ENCODE assay signal across 9 cellular contexts in the genomic region with DNA sequence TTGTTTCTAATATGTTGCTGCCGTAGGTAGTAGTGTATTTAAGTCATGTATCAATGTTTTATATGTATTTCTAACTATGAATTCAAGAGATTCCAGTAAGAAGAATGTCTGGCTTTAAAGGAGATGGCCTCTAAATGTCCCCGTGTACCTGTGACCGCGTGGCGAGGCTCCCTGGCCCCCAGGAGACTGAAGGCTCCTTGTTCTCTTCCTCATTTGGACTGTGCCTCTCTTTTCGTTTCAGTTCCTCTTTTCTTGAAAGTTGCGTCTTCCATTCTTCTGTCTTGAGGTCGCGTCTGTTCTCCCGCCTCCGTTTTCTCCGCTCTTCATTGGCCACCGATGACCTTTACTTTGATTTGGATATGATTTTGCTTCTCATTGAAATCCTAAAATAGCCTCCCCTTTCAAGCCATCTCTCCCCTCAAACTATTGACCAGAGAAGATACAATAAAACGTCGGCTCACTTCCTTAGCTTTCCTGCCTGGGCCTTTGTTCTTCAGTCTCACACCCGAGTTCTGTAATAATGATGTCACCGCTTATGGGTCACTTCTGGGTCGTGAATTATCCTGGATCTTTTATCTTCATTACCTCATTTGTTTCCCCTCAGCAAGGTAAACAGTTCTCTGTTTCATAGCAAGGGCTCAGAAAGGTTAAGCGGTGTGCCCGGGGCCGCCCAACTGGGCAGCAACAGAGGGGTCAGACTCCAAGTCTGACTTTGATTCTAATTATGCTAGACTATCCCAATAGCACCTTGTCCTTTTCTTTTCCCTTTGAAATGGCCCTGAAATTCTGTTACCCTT. TPM values are rescaled to one million over a fixed set of nuclear protein-coding genes. Genes with fewer than 3 reads are reported as not detected.
A peak's percentile ranks its signal among the peaks of the same experiment; 100 is the strongest.
DNase-seq lines count a peak whose midpoint lies in the region; ATAC-seq and TF ChIP-seq lines count a peak whose summit lies in the region.
"Had no signal": no experiment of that assay in that cellular context is flagged by ENCODE, and none has a peak within 500 bp of the region (broad histone marks: within the 10 kb centered on the region; RNA-seq: fewer than 3 reads in every experiment).

No MANE protein-coding gene starts in this region.

- BruUV-seq in A673 (replicated peaks; lab: Mats Ljungman, UMichigan) = no TSS peak

- POLR2A ChIA-PET in activated naive CD8-positive, alpha-beta T cell treated with anti-CD3 and anti-CD28 coated beads, Interleukin-2, amount 10 ng/mL, durations not matched to agents 7 days and 5 days (lab: Charles Lee) = no interaction called here
- POLR2A ChIA-PET in A673 (lab: Charles Lee; ENCODE audit: low non-redundant PET) = no interaction called here
- POLR2A ChIA-PET in activated CD4-positive, alpha-beta memory T cell treated with anti-CD3 and anti-CD28 coated beads, Interleukin-2, amount 10 ng/mL, durations not matched to agents 7 days and 5 days (lab: Charles Lee) = interaction anchor here (0.7 kb wide), 1 partner anchor 71 kb away, joined by 3 read pairs; no protein-coding TSS in a partner anchor

- H3K4me3 ChIP-seq in left ventricle myocardium inferior (no peak overlapping the region), tibial artery (no peak overlapping the region), A673 (ENCODE audit: low read depth, low read length, poor library complexity, severe bottlenecking) (no peak overlapping the region)

- H3K9me3 Mint-ChIP-seq in activated naive CD8-positive, alpha-beta T cell treated with anti-CD3 and anti-CD28 coated beads, Interleukin-2, amount 10 ng/mL, durations not matched to agents 7 days and 5 days = no peaks in the 10 kb centered on the region
- no peaks in the 10 kb centered on the region for H3K9me3 Mint-ChIP-seq in activated CD4-positive, alpha-beta memory T cell treated with anti-CD3 and anti-CD28 coated beads, Interleukin-2, amount 10 ng/mL, durations not matched to agents 7 days and 5 days

- ATAC-seq in Right ventricle myocardium superior (ENCODE audit: poor library complexity) (peak; percentile 25), HG03103 (IDR thresholded peaks at IDR 0.05; ENCODE audit: low read depth, unreplicated experiment) (peak; percentile 75)
- no peak for ATAC-seq in activated naive CD8-positive, alpha-beta T cell treated with anti-CD3 and anti-CD28 coated beads, Interleukin-2, amount 10 ng/mL, durations not matched to agents 7 days and 5 days (ENCODE audit: low read depth)

- no peak overlapping the region for H3K27ac Mint-ChIP-seq in activated naive CD8-positive, alpha-beta T cell treated with anti-CD3 and anti-CD28 coated beads, Interleukin-2, amount 10 ng/mL, durations not matched to agents 7 days and 5 days
- H3K27ac Mint-ChIP-seq in activated CD4-positive, alpha-beta memory T cell treated with anti-CD3 and anti-CD28 coated beads, Interleukin-2, amount 10 ng/mL, durations not matched to agents 7 days and 5 days = no peak overlapping the region

- H3K4me1 Mint-ChIP-seq in activated naive CD8-positive, alpha-beta T cell treated with anti-CD3 and anti-CD28 coated beads, Interleukin-2, amount 10 ng/mL, durations not matched to agents 7 days and 5 days = no peaks in the 10 kb centered on the region
- H3K4me1 Mint-ChIP-seq in activated CD4-positive, alpha-beta memory T cell treated with anti-CD3 and anti-CD28 coated beads, Interleukin-2, amount 10 ng/mL, durations not matched to agents 7 days and 5 days = no peaks in the 10 kb centered on the region

- H3K27ac ChIP-seq in left ventricle myocardium inferior (replicated peaks) = no peak overlapping the region
- H3K27ac ChIP-seq in tibial artery = no peak overlapping the region
- no peak overlapping the region for H3K27ac ChIP-seq in A673 (ENCODE audit: low read depth, low read length, poor library complexity, severe bottlenecking)
- H3K27ac ChIP-seq: C4-2B had no signal

- intact Hi-C loops in Right ventricle myocardium superior (cut with DNase I) (no loop called here), left ventricle myocardium inferior (cut with micrococcal nuclease) (no loop called here), tibial artery (cut with DNase I; ENCODE audit: low total_unique reads) (no loop called here), A673 (cut with micrococcal nuclease; ENCODE audit: unreplicated experiment) (no loop called here)

- H3K27me3 ChIP-seq in left ventricle myocardium inferior (ENCODE audit: low read depth) = no peaks in the 10 kb centered on the region
- no peaks in the 10 kb centered on the region for H3K27me3 ChIP-seq in tibial artery
- H3K27me3 ChIP-seq in A673 (replicated peaks; ENCODE audit: insufficient read depth, low read depth, low read length, poor library complexity) = no peaks in the 10 kb centered on the region

- peaks cover 97% of the 10 kb centered on the region for H3K36me3 ChIP-seq in left ventricle myocardium inferior
- H3K36me3 ChIP-seq in tibial artery = peaks cover 81 to 100% (median 93%) of the 10 kb centered on the region in 3 donors
- peaks cover 35% of the 10 kb centered on the region for H3K36me3 ChIP-seq in A673 (ENCODE audit: insufficient read depth, low read length, poor library complexity, severe bottlenecking)

- no peaks in the 10 kb centered on the region for H3K27me3 Mint-ChIP-seq in activated naive CD8-positive, alpha-beta T cell treated with anti-CD3 and anti-CD28 coated beads, Interleukin-2, amount 10 ng/mL, durations not matched to agents 7 days and 5 days
- no peaks in the 10 kb centered on the region for H3K27me3 Mint-ChIP-seq in activated CD4-positive, alpha-beta memory T cell treated with anti-CD3 and anti-CD28 coated beads, Interleukin-2, amount 10 ng/mL, durations not matched to agents 7 days and 5 days

- H3K9me3 ChIP-seq in left ventricle myocardium inferior (replicated peaks) (no peaks in the 10 kb centered on the region), tibial artery (no peaks in the 10 kb centered on the region), A673 (ENCODE audit: low read depth, low read length, poor library complexity, severe bottlenecking) (no peaks in the 10 kb centered on the region)

- H3K4me1 ChIP-seq in left ventricle myocardium inferior (peaks cover 16% of the 10 kb centered on the region), tibial artery (no peaks in the 10 kb centered on the region), A673 (ENCODE audit: insufficient read depth, low read length, poor library complexity, severe bottlenecking) (no peaks in the 10 kb centered on the region)

- no peak for DNase-seq in Right ventricle myocardium superior
- DNase-seq in left ventricle myocardium inferior = no peak
- peak; percentile 4 for DNase-seq in activated naive CD8-positive, alpha-beta T cell treated with anti-CD3 and anti-CD28 coated beads, Interleukin-2, amount 10 ng/mL, durations not matched to agents 7 days and 5 days
- peak; percentile 20 to 45 for DNase-seq in tibial artery
- no peak for DNase-seq in A673 (ENCODE audit: low spot score)
- no peak for DNase-seq in middle frontal gyrus (ENCODE audit: extremely low spot score, low spot score)
- DNase-seq in activated CD4-positive, alpha-beta memory T cell treated with anti-CD3 and anti-CD28 coated beads, Interleukin-2, amount 10 ng/mL, durations not matched to agents 7 days and 5 days = no peak

- no peak overlapping the region for H3K4me3 Mint-ChIP-seq in activated naive CD8-positive, alpha-beta T cell treated with anti-CD3 and anti-CD28 coated beads, Interleukin-2, amount 10 ng/mL, durations not matched to agents 7 days and 5 days
- H3K4me3 Mint-ChIP-seq in activated CD4-positive, alpha-beta memory T cell treated with anti-CD3 and anti-CD28 coated beads, Interleukin-2, amount 10 ng/mL, durations not matched to agents 7 days and 5 days = no peak overlapping the region

- TF ChIP-seq CTCF in left ventricle myocardium inferior (IDR thresholded peaks at IDR 0.05; ENCODE audit: borderline replicate concordance) (no peak), tibial artery (IDR thresholded peaks at IDR 0.05) (no peak), A673 (conservative IDR thresholded peaks at IDR 0.05; ENCODE audit: low read depth, low read length) (no peak)

- CTCF ChIA-PET in A673 (lab: Charles Lee) = interaction anchor here (0.6 kb wide), 1 partner anchor 133 kb away, joined by 3 read pairs; no protein-coding TSS in a partner anchor
- CTCF ChIA-PET in activated CD4-positive, alpha-beta memory T cell treated with anti-CD3 and anti-CD28 coated beads, Interleukin-2, amount 10 ng/mL, durations not matched to agents 7 days and 5 days (lab: Charles Lee) = no interaction called here

- peaks cover 18% of the 10 kb centered on the region for H3K36me3 Mint-ChIP-seq in activated naive CD8-positive, alpha-beta T cell treated with anti-CD3 and anti-CD28 coated beads, Interleukin-2, amount 10 ng/mL, durations not matched to agents 7 days and 5 days
- H3K36me3 Mint-ChIP-seq in activated CD4-positive, alpha-beta memory T cell treated with anti-CD3 and anti-CD28 coated beads, Interleukin-2, amount 10 ng/mL, durations not matched to agents 7 days and 5 days (ENCODE audit: low read depth) = peaks cover 73% of the 10 kb centered on the region

RNA-seq across cellular contexts. Expression of a gene that starts 28.7 kb away (rescaled TPM):
- total RNA-seq in Right ventricle myocardium superior (50.4 TPM), left ventricle myocardium inferior (46.2 TPM), A673 (2021) (51.7 and 57.8 TPM in 2 replicates)
- total RNA-seq in activated naive CD8-positive, alpha-beta T cell treated with anti-CD3 and anti-CD28 coated beads, Interleukin-2, amount 10 ng/mL, durations not matched to agents 7 days and 5 days = 10 to 100 TPM; 59.8 to 59.9 TPM
- 10 to 100 TPM; 59.5 to 60.4 TPM for total RNA-seq in activated CD4-positive, alpha-beta memory T cell treated with anti-CD3 and anti-CD28 coated beads, Interleukin-2, amount 10 ng/mL, durations not matched to agents 7 days and 5 days

Comparison
In these comparisons a context has a peak if more than half of its experiments do, and no peak if none do; other contexts are left out.
1. DNase-seq: peak in activated naive CD8-positive, alpha-beta T cell treated with anti-CD3 and anti-CD28 coated beads, Interleukin-2, amount 10 ng/mL, durations not matched to agents 7 days and 5 days (single experiment) and tibial artery (2 of 2); none in Right ventricle myocardium superior (single experiment), left ventricle myocardium inferior (single experiment), A673 (single experiment), middle frontal gyrus (single experiment) and activated CD4-positive, alpha-beta memory T cell treated with anti-CD3 and anti-CD28 coated beads, Interleukin-2, amount 10 ng/mL, durations not matched to agents 7 days and 5 days (single experiment).